In genomic region chr7:85041599-85042216, GRCh38 we compare ENCODE assay signal across 1 cellular context.
TF ChIP-seq lines count a peak whose summit lies in the region.

No MANE protein-coding gene starts in this region.

TF ChIP-seq in HepG2, 621 proteins besides CTCF, POLR2A, EP300 and RAD21 (continued from another document):
- no peak for TF ChIP-seq ZBTB33 (CRISPR knock-in tag; IDR thresholded peaks at IDR 0.05)
- TF ChIP-seq MAFK (conservative IDR thresholded peaks at IDR 0.05 in 1 of 2, IDR thresholded peaks at IDR 0.05 in 1 of 2; ENCODE audit: low read length in 2 of 2) = no peak
- TF ChIP-seq GMEB2 (CRISPR knock-in tag; IDR thresholded peaks at IDR 0.05; ENCODE audit: low read depth) = no peak
- TF ChIP-seq ZNF124 (CRISPR knock-in tag; IDR thresholded peaks at IDR 0.05) = 0 out of 2 replicates have a peak, but pooled peaks have one; percentile 29
- TF ChIP-seq STAG1 (CRISPR knock-in tag; IDR thresholded peaks at IDR 0.05) = peak; percentile 96
- TF ChIP-seq ZBTB37 (CRISPR knock-in tag; IDR thresholded peaks at IDR 0.05) = no peak
- TF ChIP-seq ZNF597 (CRISPR knock-in tag; IDR thresholded peaks at IDR 0.05) = no peak
- no peak for TF ChIP-seq NFE2L1 (CRISPR knock-in tag; IDR thresholded peaks at IDR 0.05; ENCODE audit: borderline replicate concordance)
- no peak for TF ChIP-seq TBP (CRISPR knock-in tag; IDR thresholded peaks at IDR 0.05)
- TF ChIP-seq RFX5 (IDR thresholded peaks at IDR 0.05; ENCODE audit: low read depth, low read length) = no peak
- no peak for TF ChIP-seq ZNF562 (CRISPR knock-in tag; IDR thresholded peaks at IDR 0.05; ENCODE audit: borderline replicate concordance)
